1 cellular context compared by ENCODE assay signal in the genomic region with DNA sequence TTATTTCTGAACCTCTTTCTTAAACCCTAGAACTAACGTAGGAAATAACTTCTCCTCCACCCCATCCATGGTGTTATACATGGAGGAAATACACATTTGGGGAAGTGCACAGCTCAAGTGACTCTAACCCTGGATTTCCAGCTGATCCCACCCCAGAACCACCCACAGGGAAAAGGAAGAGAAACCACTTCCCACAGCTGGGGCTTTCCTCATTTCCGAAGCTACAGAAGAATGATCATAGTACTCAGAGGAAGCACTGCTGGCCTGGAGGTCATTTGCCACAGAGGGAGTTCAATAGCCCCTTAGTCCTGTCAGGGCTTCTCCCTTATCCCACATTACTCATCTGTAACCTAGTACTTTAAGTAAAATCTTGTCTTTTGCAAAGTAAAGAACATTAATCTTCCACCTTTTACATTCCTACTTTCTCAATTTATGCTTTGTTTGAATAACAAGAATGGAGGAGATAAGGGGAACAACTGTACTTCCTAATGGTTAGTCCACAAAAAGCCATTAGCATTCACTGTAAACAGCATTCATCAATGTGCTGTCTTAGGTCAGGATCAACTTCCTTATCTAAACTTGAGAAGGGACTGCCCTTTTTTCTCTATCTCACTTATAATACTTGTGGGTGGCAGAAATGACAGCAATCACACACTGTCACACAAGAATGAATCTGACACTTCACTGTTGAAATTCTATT.
TF ChIP-seq lines count a peak whose summit lies in the region.

No MANE protein-coding gene starts in this region.

TF ChIP-seq in GM23338, 12 proteins besides CTCF, POLR2A, EP300 and RAD21 (continued from another document):
- no peak for TF ChIP-seq REST (IDR thresholded peaks at IDR 0.05; ENCODE audit: unreplicated experiment)
- no peak for TF ChIP-seq ZNF114 (CRISPR knock-in tag; IDR thresholded peaks at IDR 0.05)
- no peak for TF ChIP-seq POLR2AphosphoS5 (IDR thresholded peaks at IDR 0.05; ENCODE audit: low read depth)
- no peak for TF ChIP-seq CREB1 (CRISPR knock-in tag; IDR thresholded peaks at IDR 0.05; ENCODE audit: low read depth)
- TF ChIP-seq ZNF331 (CRISPR knock-in tag; IDR thresholded peaks at IDR 0.05; ENCODE audit: low read depth) = no peak
- TF ChIP-seq ETS1 (IDR thresholded peaks at IDR 0.05) = no peak
- TF ChIP-seq NANOG (IDR thresholded peaks at IDR 0.05; ENCODE audit: borderline replicate concordance) = no peak
- TF ChIP-seq JUNB (IDR thresholded peaks at IDR 0.05; ENCODE audit: unreplicated experiment) = no peak
- no peak for TF ChIP-seq EZH2phosphoT487 (IDR thresholded peaks at IDR 0.05; ENCODE audit: unreplicated experiment)
